ENCODE assay signal across 6 cellular contexts in the genomic region with DNA sequence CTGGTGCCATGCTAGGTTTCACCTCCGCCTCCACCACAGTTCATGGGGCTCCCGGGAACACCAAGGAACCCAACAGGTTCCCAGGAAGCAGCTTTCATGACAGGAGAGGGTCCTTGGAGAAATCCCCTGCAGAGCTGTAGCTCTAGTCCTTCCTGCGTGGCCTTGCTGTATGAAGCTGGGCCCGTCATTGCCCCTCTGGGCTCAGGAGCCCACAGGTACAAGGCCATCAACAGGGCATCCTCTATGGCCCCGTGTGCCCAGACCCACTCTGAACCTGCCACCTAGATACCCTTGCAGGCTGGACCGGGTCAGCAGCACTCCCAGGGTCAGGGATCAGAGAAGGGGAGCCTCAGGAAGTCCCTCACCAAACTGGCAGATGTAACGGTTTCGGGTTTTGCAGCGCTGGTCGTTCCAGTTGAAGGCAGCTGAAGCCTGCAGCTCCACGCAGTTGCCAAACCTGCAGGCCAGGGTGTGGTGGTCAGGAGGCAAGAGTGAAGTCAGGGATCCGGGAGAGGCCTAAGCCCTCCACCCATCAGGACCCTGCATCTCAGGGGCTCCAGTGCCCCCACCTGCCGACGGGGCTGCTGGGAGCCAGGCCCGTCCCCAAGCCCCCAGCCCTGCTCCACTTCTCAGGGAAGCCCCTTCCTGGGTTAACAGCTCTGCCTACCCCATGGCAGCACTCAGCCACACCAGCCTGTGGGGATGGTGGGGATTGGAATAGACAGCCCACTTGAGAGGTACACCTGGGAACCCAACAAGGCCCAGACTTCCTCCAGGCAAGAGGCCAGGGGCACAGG. TPM values are rescaled to one million over a fixed set of nuclear protein-coding genes. Genes with fewer than 3 reads are reported as not detected.
"Had no signal": no experiment of that assay in that cellular context is flagged by ENCODE, and none has a peak within 500 bp of the region (broad histone marks: within the 10 kb centered on the region; RNA-seq: fewer than 3 reads in every experiment).

No MANE protein-coding gene starts in this region.

RNA-seq across cellular contexts. Expression of a gene that starts 11.9 kb away (rescaled TPM):
- total RNA-seq: urinary bladder had no signal
- polyA plus RNA-seq: naive thymus-derived CD8-positive, alpha-beta T cell had no signal

RNA-seq across cellular contexts. Expression of a gene that starts 33.3 kb away (rescaled TPM):
- total RNA-seq: left ventricle myocardium inferior, lung microvascular endothelial cell, occipital lobe, vagina had no signal
